Comparison of ENCODE assay signal across 17 cellular contexts in genomic region chr2:7210712-7211111, GRCh38.
A peak's percentile ranks its signal among the peaks of the same experiment; 100 is the strongest.
DNase-seq lines count a peak whose midpoint lies in the region; ATAC-seq and TF ChIP-seq lines count a peak whose summit lies in the region.
"Had no signal": no experiment of that assay in that cellular context is flagged by ENCODE, and none has a peak within 500 bp of the region (broad histone marks: within the 10 kb centered on the region; RNA-seq: fewer than 3 reads in every experiment).

No MANE protein-coding gene starts in this region.

- peaks cover 2% of the 10 kb centered on the region for H3K27me3 Mint-ChIP-seq in CD8-positive, alpha-beta T cell (ENCODE audit: low read depth)

- TF ChIP-seq CTCF in AG10803 (conservative IDR thresholded peaks at IDR 0.05; ENCODE audit: low read length) (no peak), SK-N-SH (IDR thresholded peaks at IDR 0.05) (no peak)
- TF ChIP-seq CTCF in CD8-positive, alpha-beta T cell (IDR thresholded peaks at IDR 0.05): no peak

- WGBS in SK-N-SH (ENCODE audit: low lambda C conversion rate): 51% methylated on average over 4 of the region's 4 CpGs

- H3K9ac ChIP-seq in SK-N-SH: no peak overlapping the region

- ATAC-seq in GM19035 (IDR thresholded peaks at IDR 0.05; ENCODE audit: unreplicated experiment) (no peak), HG02610 (IDR thresholded peaks at IDR 0.05; ENCODE audit: unreplicated experiment) (no peak)
- no peak for ATAC-seq in CD8-positive, alpha-beta T cell
- ATAC-seq: A549, HCT116 had no signal

- H3K4me2 ChIP-seq in SK-N-SH: peak overlapping the region; percentile 10; the same call in 1 of the 2 replicates
- H3K4me2 ChIP-seq: A549 had no signal

- no peaks in the 10 kb centered on the region for H3K9me2 ChIP-seq in SK-N-SH

- H3K36me3 Mint-ChIP-seq in CD8-positive, alpha-beta T cell: no peaks in the 10 kb centered on the region
- H3K36me3 Mint-ChIP-seq: CD4-positive, alpha-beta memory T cell had no signal

- TF ChIP-seq EP300 in SK-N-SH (IDR thresholded peaks at IDR 0.05; ENCODE audit: borderline replicate concordance in 1 of 2, low read depth in 1 of 2, low read length in 1 of 2): no peak

- CTCF ChIA-PET in SK-N-SH (lab: Yijun Ruan, JAX): interaction anchor here (1.1 kb wide), 1 partner anchor 24 kb away, joined by 3 read pairs; no protein-coding TSS in a partner anchor
- CTCF ChIA-PET in CD8-positive, alpha-beta T cell (lab: Charles Lee): no interaction called here

- POLR2A ChIA-PET in SK-N-SH (lab: Yijun Ruan, JAX): no interaction called here
- POLR2A ChIA-PET in CD8-positive, alpha-beta T cell (lab: Charles Lee): no interaction called here

- no peaks in the 10 kb centered on the region for H3K9me3 Mint-ChIP-seq in CD8-positive, alpha-beta T cell
- H3K9me3 Mint-ChIP-seq: CD4-positive, alpha-beta memory T cell had no signal

- H3K4me3 ChIP-seq in AG10803 (ENCODE audit: low read length) (no peak overlapping the region), SK-N-SH (ENCODE audit: low read depth in 2 of 2, low read length in 1 of 2) (no peak overlapping the region)
- H3K4me3 ChIP-seq in CD8-positive, alpha-beta T cell (ENCODE audit: low read depth, low read length): no peak overlapping the region
- H3K4me3 ChIP-seq: A549 had no signal

- H3K4me3 Mint-ChIP-seq in CD8-positive, alpha-beta T cell: no peak overlapping the region
- H3K4me3 Mint-ChIP-seq: CD4-positive, alpha-beta memory T cell had no signal

- DNase-seq in AG10803 (ENCODE audit: low read depth) (peak; percentile 17), GM03348 (ENCODE audit: low spot score) (peak; percentile 33), SK-N-SH (no peak), glomerular visceral epithelial cell (ENCODE audit: extremely low spot score) (peak; percentile 14)
- DNase-seq in stimulated activated naive CD4-positive, alpha-beta T cell treated with Interleukin-2 at 50 U/mL for 16 hours (lab: John Stamatoyannopoulos, UW): no peak
- DNase-seq in CD8-positive, alpha-beta T cell: no peak
- DNase-seq: BE2C; CD4-positive, alpha-beta memory T cell; COR-L47; DMS153; DMS79 treated with DMSO at 0.1 percent for 48 hours; GDM1 had no signal

- H3K36me3 ChIP-seq in SK-N-SH (replicated peaks in 1 of 2; ENCODE audit: control insufficient read depth in 1 of 2, insufficient read depth in 2 of 2, low read length in 1 of 2): no peaks in the 10 kb centered on the region
- H3K36me3 ChIP-seq in CD8-positive, alpha-beta T cell (ENCODE audit: insufficient read depth, low read length): no peaks in the 10 kb centered on the region
- H3K36me3 ChIP-seq: BE2C had no signal

- H3K79me2 ChIP-seq in SK-N-SH (ENCODE audit: insufficient read depth): no peaks in the 10 kb centered on the region

- H3K4me1 ChIP-seq in SK-N-SH (ENCODE audit: control insufficient read depth in 1 of 2, insufficient read depth in 2 of 2, low read depth in 1 of 2, low read length in 1 of 2): peaks cover 0 to 9% of the 10 kb centered on the region in 2 experiments; a peak in 2 of 4 replicates
- no peaks in the 10 kb centered on the region for H3K4me1 ChIP-seq in CD8-positive, alpha-beta T cell (ENCODE audit: insufficient read depth, low read length)
- H3K4me1 ChIP-seq: A549, BE2C had no signal

- intact Hi-C loops in CD8-positive, alpha-beta T cell (cut with DNase I, micrococcal nuclease): no loop called here

- TF ChIP-seq RAD21 in SK-N-SH (IDR thresholded peaks at IDR 0.05; ENCODE audit: low read length): no peak

- H3F3A ChIP-seq in SK-N-SH (replicated peaks; ENCODE audit: insufficient read depth): no peaks in the 10 kb centered on the region

- H3K4me1 Mint-ChIP-seq in CD8-positive, alpha-beta T cell (ENCODE audit: low read depth): no peaks in the 10 kb centered on the region
- H3K4me1 Mint-ChIP-seq: CD4-positive, alpha-beta memory T cell had no signal

- H3K27ac ChIP-seq in SK-N-SH (ENCODE audit: low read depth in 2 of 2, low read length in 1 of 2): peak overlapping the region in 1 of 2 experiments; percentile 43; a peak in 1 of 4 replicates
- no peak overlapping the region for H3K27ac ChIP-seq in CD8-positive, alpha-beta T cell (ENCODE audit: low read depth, low read length)
- H3K27ac ChIP-seq: A549, C4-2B had no signal

- no peaks in the 10 kb centered on the region for H4K20me1 ChIP-seq in SK-N-SH (ENCODE audit: insufficient read depth)

- H3K27ac Mint-ChIP-seq in CD8-positive, alpha-beta T cell: no peak overlapping the region
- H3K27ac Mint-ChIP-seq: CD4-positive, alpha-beta memory T cell had no signal

- no peak overlapping the region for H2AFZ ChIP-seq in SK-N-SH (ENCODE audit: low read depth)

- H3K9me3 ChIP-seq in SK-N-SH: no peaks in the 10 kb centered on the region
- no peaks in the 10 kb centered on the region for H3K9me3 ChIP-seq in CD8-positive, alpha-beta T cell (ENCODE audit: low read length)
- H3K9me3 ChIP-seq: A549, BE2C had no signal

- H3K27me3 ChIP-seq in SK-N-SH (ENCODE audit: insufficient read depth): no peaks in the 10 kb centered on the region
- H3K27me3 ChIP-seq in CD8-positive, alpha-beta T cell (ENCODE audit: insufficient read depth, low read length): no peaks in the 10 kb centered on the region
- H3K27me3 ChIP-seq: BE2C had no signal

TF ChIP-seq in SK-N-SH, 30 proteins besides CTCF, POLR2A, EP300 and RAD21:
- no peak for TF ChIP-seq NFIC (IDR thresholded peaks at IDR 0.05; ENCODE audit: borderline replicate concordance)
- TF ChIP-seq MEF2A (IDR thresholded peaks at IDR 0.05; ENCODE audit: borderline replicate concordance, low read depth): no peak
- no peak for TF ChIP-seq SMC3 (IDR thresholded peaks at IDR 0.05; ENCODE audit: low read depth, low read length)
- no peak for TF ChIP-seq MXI1 (IDR thresholded peaks at IDR 0.05; ENCODE audit: low read depth, low read length)
- TF ChIP-seq RFX5 (IDR thresholded peaks at IDR 0.05; ENCODE audit: low read length): no peak
- no peak for TF ChIP-seq TCF12 (IDR thresholded peaks at IDR 0.05)
- TF ChIP-seq GATA2 (CRISPR knock-in tag; IDR thresholded peaks at IDR 0.05): no peak
- no peak for TF ChIP-seq EZH2phosphoT487 (IDR thresholded peaks at IDR 0.05; ENCODE audit: borderline replicate concordance, low read depth)
- TF ChIP-seq, protein P1, sequence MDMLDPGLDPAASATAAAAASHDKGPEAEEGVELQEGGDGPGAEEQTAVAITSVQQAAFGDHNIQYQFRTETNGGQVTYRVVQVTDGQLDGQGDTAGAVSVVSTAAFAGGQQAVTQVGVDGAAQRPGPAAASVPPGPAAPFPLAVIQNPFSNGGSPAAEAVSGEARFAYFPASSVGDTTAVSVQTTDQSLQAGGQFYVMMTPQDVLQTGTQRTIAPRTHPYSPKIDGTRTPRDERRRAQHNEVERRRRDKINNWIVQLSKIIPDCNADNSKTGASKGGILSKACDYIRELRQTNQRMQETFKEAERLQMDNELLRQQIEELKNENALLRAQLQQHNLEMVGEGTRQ (IDR thresholded peaks at IDR 0.05; ENCODE audit: borderline replicate concordance, low read depth, low read length): no peak
- no peak for TF ChIP-seq NRF1 (IDR thresholded peaks at IDR 0.05; ENCODE audit: low read depth, low read length)
- TF ChIP-seq GABPA (IDR thresholded peaks at IDR 0.05; ENCODE audit: low read depth): no peak
- TF ChIP-seq FOSL2 (IDR thresholded peaks at IDR 0.05; ENCODE audit: borderline replicate concordance, low read depth): no peak

Comparison
In these comparisons a context has a peak if more than half of its experiments do, and no peak if none do; other contexts are left out.
1. DNase-seq: peak in AG10803 (single experiment), GM03348 (single experiment) and glomerular visceral epithelial cell (single experiment); none in SK-N-SH (single experiment), stimulated activated naive CD4-positive, alpha-beta T cell treated with Interleukin-2 at 50 U/mL for 16 hours (single experiment) and CD8-positive, alpha-beta T cell (0 of 7).